ENCODE assay signal across 24 cellular contexts in the genomic region with DNA sequence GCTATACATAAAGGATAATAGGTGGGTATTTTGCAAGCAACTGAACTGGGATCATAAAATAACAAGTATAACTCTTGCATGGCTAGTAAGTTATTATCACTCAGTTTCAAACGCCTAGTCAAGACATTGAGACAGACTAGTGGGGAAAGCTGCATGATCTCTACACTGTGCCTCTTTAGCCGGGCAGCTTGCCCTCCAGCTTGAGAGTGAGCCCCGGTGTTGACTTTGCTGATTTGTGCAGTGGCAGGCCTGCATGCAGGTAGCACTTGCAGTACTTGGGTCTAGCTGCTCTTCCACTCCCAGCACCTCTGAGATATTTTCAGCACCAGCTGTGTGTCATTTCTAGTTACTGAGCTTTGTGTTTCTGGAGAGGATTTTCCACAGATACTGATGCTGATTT.
"Had no signal": no experiment of that assay in that cellular context is flagged by ENCODE, and none has a peak within 500 bp of the region (broad histone marks: within the 10 kb centered on the region; RNA-seq: fewer than 3 reads in every experiment).

No MANE protein-coding gene starts in this region.

- H3K4me3 ChIP-seq: sigmoid colon, smooth muscle cell, thoracic aorta, upper lobe of left lung had no signal

- H2AFZ ChIP-seq: parathyroid adenoma had no signal

- H3K4me1 ChIP-seq: foreskin keratinocyte, parathyroid adenoma, sigmoid colon, upper lobe of left lung had no signal

- H3K4me1 Mint-ChIP-seq: activated naive CD8-positive, alpha-beta T cell treated with anti-CD3 and anti-CD28 coated beads, Interleukin-2, amount 10 ng/mL, durations not matched to agents 7 days and 5 days; memory B cell; stimulated activated memory B cell treated with anti-CD40 and anti-IgM and Interleukin-4, amounts not matched to agents 10 μg/mL and 1 μg/mL and 100 μg/mL, for 72 hours had no signal

- H3K9me3 ChIP-seq: sigmoid colon, thoracic aorta, upper lobe of left lung had no signal

- H3K27me3 ChIP-seq: foreskin keratinocyte, sigmoid colon, upper lobe of left lung had no signal

- H3K36me3 Mint-ChIP-seq: memory B cell had no signal

- ATAC-seq: activated CD8-positive, alpha-beta T cell treated with anti-CD3 and anti-CD28 coated beads, Interleukin-2, amount 10 ng/mL, durations not matched to agents 7 days and 5 days; foreskin keratinocyte; natural killer cell treated with Interleukin-12 subunit alpha and Interleukin-12 subunit beta and Interleukin-15 and Interleukin-18, amount 100 ng/mL, for 72 hours; stimulated activated memory B cell treated with anti-CD40 and anti-IgM and Interleukin-4, amounts not matched to agents 10 μg/mL and 1 μg/mL and 100 μg/mL, for 72 hours had no signal

- H3K4me2 ChIP-seq: smooth muscle cell had no signal

- H3K27me3 Mint-ChIP-seq: activated naive CD8-positive, alpha-beta T cell treated with anti-CD3 and anti-CD28 coated beads, Interleukin-2, amount 10 ng/mL, durations not matched to agents 7 days and 5 days; activated T-cell treated with anti-CD3 and anti-CD28 coated beads, Interleukin-2, amount 50 U/mL, for 24 hours; memory B cell; natural killer cell treated with Interleukin-12 subunit alpha and Interleukin-12 subunit beta and Interleukin-15 and Interleukin-18, amount 100 ng/mL, for 72 hours; stimulated activated memory B cell treated with anti-CD40 and anti-IgM and Interleukin-4, amounts not matched to agents 10 μg/mL and 1 μg/mL and 100 μg/mL, for 72 hours had no signal

- H3K27ac ChIP-seq: foreskin keratinocyte, parathyroid adenoma, sigmoid colon, thoracic aorta, upper lobe of left lung, WERI-Rb-1 had no signal

- H3K79me2 ChIP-seq: parathyroid adenoma had no signal

- H3K27ac Mint-ChIP-seq: activated CD8-positive, alpha-beta T cell treated with anti-CD3 and anti-CD28 coated beads, Interleukin-2, amount 10 ng/mL, durations not matched to agents 7 days and 5 days; activated naive CD8-positive, alpha-beta T cell treated with anti-CD3 and anti-CD28 coated beads, Interleukin-2, amount 10 ng/mL, durations not matched to agents 7 days and 5 days; activated T-cell treated with anti-CD3 and anti-CD28 coated beads, Interleukin-2, amount 50 U/mL, for 24 hours; activated T-helper 2 cell treated with anti-CD3 and anti-CD28 coated beads, Interferon-gamma antibody, Interleukin-2, Interleukin-4, amounts not matched to agents 10 μg/mL and 5 μg/mL and 100 μg/mL, durations not matched to agents 14 hours and 24 hours and 36 hours; memory B cell; natural killer cell treated with Interleukin-12 subunit alpha and Interleukin-12 subunit beta and Interleukin-15 and Interleukin-18, amount 100 ng/mL, for 72 hours; stimulated activated memory B cell treated with anti-CD40 and anti-IgM and Interleukin-4, amounts not matched to agents 10 μg/mL and 1 μg/mL and 100 μg/mL, for 72 hours had no signal

- H3K4me3 Mint-ChIP-seq: activated CD8-positive, alpha-beta T cell treated with anti-CD3 and anti-CD28 coated beads, Interleukin-2, amount 10 ng/mL, durations not matched to agents 7 days and 5 days; activated naive CD8-positive, alpha-beta T cell treated with anti-CD3 and anti-CD28 coated beads, Interleukin-2, amount 10 ng/mL, durations not matched to agents 7 days and 5 days; activated T-cell treated with anti-CD3 and anti-CD28 coated beads, Interleukin-2, amount 50 U/mL, for 24 hours; memory B cell; natural killer cell treated with Interleukin-12 subunit alpha and Interleukin-12 subunit beta and Interleukin-15 and Interleukin-18, amount 100 ng/mL, for 72 hours; stimulated activated memory B cell treated with anti-CD40 and anti-IgM and Interleukin-4, amounts not matched to agents 10 μg/mL and 1 μg/mL and 100 μg/mL, for 72 hours had no signal

- H3K9me3 Mint-ChIP-seq: activated naive CD8-positive, alpha-beta T cell treated with anti-CD3 and anti-CD28 coated beads, Interleukin-2, amount 10 ng/mL, durations not matched to agents 7 days and 5 days; activated T-cell treated with anti-CD3 and anti-CD28 coated beads, Interleukin-2, amount 50 U/mL, for 24 hours; activated T-helper 2 cell treated with anti-CD3 and anti-CD28 coated beads, Interferon-gamma antibody, Interleukin-2, Interleukin-4, amounts not matched to agents 10 μg/mL and 5 μg/mL and 100 μg/mL, durations not matched to agents 14 hours and 24 hours and 36 hours; memory B cell; natural killer cell treated with Interleukin-12 subunit alpha and Interleukin-12 subunit beta and Interleukin-15 and Interleukin-18, amount 100 ng/mL, for 72 hours; stimulated activated memory B cell treated with anti-CD40 and anti-IgM and Interleukin-4, amounts not matched to agents 10 μg/mL and 1 μg/mL and 100 μg/mL, for 72 hours had no signal

- FAIRE-seq: TTC549 had no signal

- DNase-seq: activated CD4-positive, alpha-beta T cell treated with anti-CD3 and anti-CD28 coated beads for 1 hour; activated CD4-positive, alpha-beta T cell treated with anti-CD3 and anti-CD28 coated beads, Interleukin-2, amount 50 U/mL, for 1 hour; activated CD8-positive, alpha-beta T cell treated with anti-CD3 and anti-CD28 coated beads, Interleukin-2, amount 10 ng/mL, durations not matched to agents 7 days and 5 days; activated naive CD4-positive, alpha-beta T cell treated with Interleukin-2 at 50 U/mL for 16 hours; activated naive CD8-positive, alpha-beta T cell treated with anti-CD3 and anti-CD28 coated beads, Interleukin-2, amount 10 ng/mL, durations not matched to agents 7 days and 5 days; activated T-cell treated with anti-CD3 and anti-CD28 coated beads, Interleukin-2, amount 50 U/mL, for 24 hours; amniotic stem cell; dermis blood vessel endothelial cell; effector CD8-positive, alpha-beta T cell; foreskin keratinocyte; hippocampal formation; sigmoid colon; stimulated activated CD4-positive, alpha-beta T cell treated with anti-CD3 and anti-CD28 coated beads, Interleukin-15, amount 100 ng/mL, for 24 hours; T-helper 1 cell; upper lobe of left lung; WERI-Rb-1 had no signal
